In the genomic region with DNA sequence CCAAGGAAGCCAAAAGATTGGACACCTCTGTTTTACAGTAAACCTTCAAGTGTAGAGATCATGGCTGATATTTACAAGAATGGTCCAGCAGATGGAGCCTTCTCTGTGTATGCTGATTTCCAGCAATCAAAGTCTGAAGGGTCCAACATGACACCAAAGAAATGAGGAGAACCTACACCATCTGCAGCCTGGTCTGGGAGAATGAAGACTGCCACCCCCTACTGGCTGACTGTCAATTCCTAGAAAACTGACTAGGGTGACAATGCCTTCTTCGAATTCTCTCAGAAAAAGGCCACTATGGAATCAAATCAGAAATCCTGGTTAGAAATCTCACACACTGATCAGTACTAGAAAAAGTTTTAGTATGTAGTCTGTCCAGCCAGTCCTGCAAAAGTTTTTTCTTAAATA, we compare ENCODE assay signal across 9 cellular contexts.
DNase-seq lines count a peak whose midpoint lies in the region; ATAC-seq, FAIRE-seq and TF ChIP-seq lines count a peak whose summit lies in the region.
"Had no signal": no experiment of that assay in that cellular context is flagged by ENCODE, and none has a peak within 500 bp of the region (broad histone marks: within the 10 kb centered on the region; RNA-seq: fewer than 3 reads in every experiment).

No MANE protein-coding gene starts in this region.

- FAIRE-seq in GM12878 (lab: Jason Lieb, UNC), result no peak

- in situ Hi-C loops in GM13976 (cut with MboI; ENCODE audit: low sequenced_read_pairs, unreplicated experiment) (no loop called here), GM12878 (cut with MboI) (no loop called here)

- TF ChIP-seq CTCF in AG09319 (IDR thresholded peaks at IDR 0.05; ENCODE audit: low read depth, low read length), result peak; percentile 42
- TF ChIP-seq CTCF in GM13976 (IDR thresholded peaks at IDR 0.05; ENCODE audit: borderline replicate concordance, control extremely low read depth, extremely low read depth, insufficient read depth, missing control alignments), result no peak
- peak; percentile 12 to 38 (median 26); a peak in 4 of 6 replicates for TF ChIP-seq CTCF in GM12878 (IDR thresholded peaks at IDR 0.05 in 2 of 3, conservative IDR thresholded peaks at IDR 0.05 in 1 of 3; ENCODE audit: control insufficient read depth in 2 of 3, extremely low read depth in 1 of 3, insufficient read depth in 1 of 3, low read depth in 3 of 3, low read length in 3 of 3)
- TF ChIP-seq CTCF in vagina (IDR thresholded peaks at IDR 0.05), result peak in 2 of 3 experiments; percentile 18 to 21

- no peaks in the 10 kb centered on the region for H3K79me2 ChIP-seq in GM12878 (ENCODE audit: control insufficient read depth, insufficient read depth, low read length)

- SMC1A ChIA-PET in GM12878 (lab: Charles Lee; ENCODE audit: uncharacterized antibody, unreplicated experiment), result no interaction called here

- 0% methylated on average over 1 of the region's 1 CpG for WGBS in GM12878 (ENCODE audit: insufficient coverage, insufficient replicate concordance, low lambda C conversion rate, missing lambda C conversion rate)

- intact Hi-C loops in GM12878 (cut with micrococcal nuclease; ENCODE audit: unreplicated experiment) (loop anchor here (10.0 kb wide), 1 partner anchor 200 kb away; no protein-coding TSS in a partner anchor), vagina (cut with DNase I) (no loop called here)

- no peaks in the 10 kb centered on the region for H4K20me1 ChIP-seq in GM12878 (ENCODE audit: control insufficient read depth, insufficient read depth)

- RAD21 ChIA-PET in GM12878 (lab: Charles Lee; ENCODE audit: unreplicated experiment), result no interaction called here

- no peaks in the 10 kb centered on the region for H3K9me3 ChIP-seq in GM12878 (replicated peaks; ENCODE audit: control insufficient read depth, insufficient read depth, low read length)
- H3K9me3 ChIP-seq in vagina, result no peaks in the 10 kb centered on the region

- no TSS peak for BruUV-seq in GM12878 (replicated peaks; lab: Mats Ljungman, UMichigan)

- no peak overlapping the region for H2AFZ ChIP-seq in GM12878 (ENCODE audit: control insufficient read depth, low read depth, low read length)

- H3K36me3 ChIP-seq in GM12878 (ENCODE audit: control insufficient read depth in 2 of 2, insufficient read depth in 2 of 2, low read length in 1 of 2) (no peaks in the 10 kb centered on the region), vagina (no peaks in the 10 kb centered on the region)

- POLR2A ChIA-PET in GM12878 (lab: Charles Lee), result no interaction called here

- DNase-seq in AG09319 (ENCODE audit: extremely low read depth, low read depth), result peak; percentile 15
- DNase-seq in GM13976 (ENCODE audit: low spot score), result peak; percentile 34
- peak; percentile 4 for DNase-seq in NCI-H2227 treated with DMSO at 0.1 percent for 48 hours (lab: John Stamatoyannopoulos, UW)
- DNase-seq in GM12878 (ENCODE audit: low read depth, low spot score), result no peak
- peak; percentile 78 for DNase-seq in iris pigment epithelial cell (ENCODE audit: low read depth)
- no peak for DNase-seq in vagina (ENCODE audit: extremely low spot score in 2 of 2)
- DNase-seq in activated CD8-positive, alpha-beta memory T cell treated with anti-CD3 and anti-CD28 coated beads, Interleukin-2, amount 50 U/mL, for 48 hours, result no peak

- TF ChIP-seq POLR2A in GM12878 (IDR thresholded peaks at IDR 0.05; ENCODE audit: low read depth, low read length), result no peak
- TF ChIP-seq POLR2A in vagina (IDR thresholded peaks at IDR 0.05), result no peak

- TF ChIP-seq EP300 in GM12878 (IDR thresholded peaks at IDR 0.05; ENCODE audit: borderline replicate concordance in 1 of 2, control insufficient read depth in 1 of 2, low read depth in 2 of 2, low read length in 2 of 2), result no peak

- H3K27me3 ChIP-seq in GM12878 (replicated peaks in 1 of 2; ENCODE audit: control insufficient read depth in 2 of 2, insufficient read depth in 2 of 2, low read length in 1 of 2) (no peaks in the 10 kb centered on the region), vagina (no peaks in the 10 kb centered on the region)

- ATAC-seq in GM12878, result peak; percentile 76
- no peak for ATAC-seq in HG03469 (IDR thresholded peaks at IDR 0.05; ENCODE audit: unreplicated experiment)

- peak; percentile 17; the same call in 1 of the 2 replicates for TF ChIP-seq RAD21 in GM12878 (IDR thresholded peaks at IDR 0.05; ENCODE audit: insufficient read depth, low read depth, low read length)

- no peak overlapping the region for H3K4me2 ChIP-seq in GM12878 (ENCODE audit: control insufficient read depth, insufficient read depth)

- H3K4me3 ChIP-seq in GM12878 (no peak overlapping the region), vagina (no peak overlapping the region)

- CTCF ChIA-PET in GM12878 (lab: Yijun Ruan, JAX), result interaction anchor here (0.6 to 1.2 kb wide), 3 partner anchors 16 to 323 kb away, joined by 3 read pairs; no protein-coding TSS in a partner anchor

- H3K9ac ChIP-seq in GM12878 (ENCODE audit: control insufficient read depth, insufficient read depth, low read length), result no peak overlapping the region

- H3K27ac ChIP-seq in GM12878 (ENCODE audit: control insufficient read depth, insufficient read depth) (no peak overlapping the region), vagina (no peak overlapping the region)
- H3K27ac ChIP-seq: HL-60 had no signal

- H3K4me1 ChIP-seq in GM12878 (ENCODE audit: control insufficient read depth, insufficient read depth, low read length) (no peaks in the 10 kb centered on the region), vagina (no peaks in the 10 kb centered on the region)

TF ChIP-seq in GM12878, 131 proteins besides CTCF, POLR2A, EP300 and RAD21:
- TF ChIP-seq TCF3 (IDR thresholded peaks at IDR 0.05; ENCODE audit: borderline replicate concordance, insufficient read depth, low read depth, low read length), result no peak
- TF ChIP-seq BCL11A (IDR thresholded peaks at IDR 0.05; ENCODE audit: low read depth, low read length), result no peak
- TF ChIP-seq FOS (IDR thresholded peaks at IDR 0.05; ENCODE audit: borderline replicate concordance, extremely low read depth, insufficient read length), result no peak
- TF ChIP-seq NRF1 (conservative IDR thresholded peaks at IDR 0.05; ENCODE audit: low read depth, low read length), result no peak
- no peak for TF ChIP-seq CHD4 (IDR thresholded peaks at IDR 0.05)
- no peak for TF ChIP-seq BMI1 (IDR thresholded peaks at IDR 0.05; ENCODE audit: borderline replicate concordance)
- no peak for TF ChIP-seq WRNIP1 (IDR thresholded peaks at IDR 0.05; ENCODE audit: borderline replicate concordance, low read depth, low read length)
- no peak for TF ChIP-seq TBL1XR1 (IDR thresholded peaks at IDR 0.05; ENCODE audit: low read depth, low read length)
- no peak for TF ChIP-seq BRCA1 (IDR thresholded peaks at IDR 0.05; ENCODE audit: low read depth, low read length)

Comparison
In these comparisons a context has a peak if more than half of its experiments do, and no peak if none do; other contexts are left out.
1. DNase-seq: peak in AG09319 (single experiment), GM13976 (single experiment), NCI-H2227 treated with DMSO at 0.1 percent for 48 hours (single experiment) and iris pigment epithelial cell (single experiment); none in GM12878 (single experiment), vagina (0 of 2) and activated CD8-positive, alpha-beta memory T cell treated with anti-CD3 and anti-CD28 coated beads, Interleukin-2, amount 50 U/mL, for 48 hours (single experiment).